In the genomic region with DNA sequence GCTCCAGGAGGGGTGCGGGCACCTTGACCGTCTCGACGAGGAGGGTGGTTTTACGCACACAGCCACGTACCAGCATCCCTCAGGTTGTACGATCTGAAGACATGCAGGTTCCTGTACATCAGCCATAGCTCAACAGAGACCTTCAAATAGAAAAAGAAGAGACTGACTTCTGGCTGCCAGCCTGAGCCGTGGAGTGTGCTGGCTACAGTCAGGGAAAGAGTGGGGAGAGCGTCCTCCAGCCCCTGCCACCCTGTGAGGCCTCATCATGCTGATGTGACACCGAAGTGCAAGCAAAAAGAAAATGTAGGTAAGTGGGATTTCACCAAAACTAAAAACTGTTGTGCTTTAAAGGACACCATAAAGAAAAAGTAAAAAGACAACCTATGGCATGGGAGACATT, we compare ENCODE assay signal across 26 cellular contexts. TPM values are rescaled to one million over a fixed set of nuclear protein-coding genes. Genes with fewer than 3 reads are reported as not detected.
DNase-seq lines count a peak whose midpoint lies in the region; ATAC-seq, FAIRE-seq and TF ChIP-seq lines count a peak whose summit lies in the region.
"Had no signal": no experiment of that assay in that cellular context is flagged by ENCODE, and none has a peak within 500 bp of the region (broad histone marks: within the 10 kb centered on the region; RNA-seq: fewer than 3 reads in every experiment).

No MANE protein-coding gene starts in this region.

- WGBS in right cardiac atrium: 81% methylated on average over 10 of the region's 10 CpGs
- WGBS in body of pancreas, 2 donors: 88 to 91% methylated on average over 10 of the region's 10 CpGs

- peak; percentile 28 for FAIRE-seq in HTR-8/SVneo (lab: Jason Lieb, UNC)
- FAIRE-seq: astrocyte, endothelial cell of umbilical vein, K562 had no signal

- ATAC-seq in right cardiac atrium: no peak
- no peak for ATAC-seq in stimulated activated effector memory CD8-positive, alpha-beta T cell treated with anti-CD3 and anti-CD28 coated beads, Interleukin-12 subunit alpha, Interleukin-12 subunit beta, amount 100 ng/mL, for 72 hours
- ATAC-seq in body of pancreas: no peak
- ATAC-seq in GM18907 (IDR thresholded peaks at IDR 0.05; ENCODE audit: unreplicated experiment): no peak
- ATAC-seq in GM18873 (IDR thresholded peaks at IDR 0.05; ENCODE audit: low FRiP score, unreplicated experiment): no peak
- ATAC-seq: K562, upper lobe of right lung had no signal

- DNase-seq in HTR-8/SVneo (ENCODE audit: insufficient read length, low spot score) (no peak), right cardiac atrium (peak; percentile 9 to 59 (median 47)), body of pancreas (no peak), GM13976 (ENCODE audit: low spot score) (no peak)
- DNase-seq in stimulated activated effector memory CD8-positive, alpha-beta T cell treated with anti-CD3 and anti-CD28 coated beads, Interleukin-12 subunit alpha, Interleukin-12 subunit beta, amount 100 ng/mL, for 72 hours (ENCODE audit: low spot score in 2 of 2): no peak
- DNase-seq: ACHN; activated CD4-positive, alpha-beta memory T cell treated with anti-CD3 and anti-CD28 coated beads, Interleukin-2, amount 10 ng/mL, durations not matched to agents 7 days and 5 days; activated CD4-positive, CD25-positive, alpha-beta regulatory T cell treated with anti-CD3 and anti-CD28 coated beads, Interleukin-2, amount 50 U/mL, for 72 hours; activated CD8-positive, alpha-beta memory T cell treated with anti-CD3 and anti-CD28 coated beads, Interleukin-2, amount 50 U/mL, for 48 hours; COR-L47; GDM1; NCI-H2081 treated with DMSO at 0.1 percent for 48 hours; NCI-H345; NCI-H748 treated with DMSO at 0.1 percent for 48 hours; stimulated activated CD8-positive, alpha-beta memory T cell treated with anti-CD3 and anti-CD28 coated beads, Interleukin-4, amount 100 ng/mL, for 48 hours; T-helper 1 cell; upper lobe of right lung had no signal

- H3K9me3 ChIP-seq in right cardiac atrium (ENCODE audit: control insufficient read depth, low read length) (no peaks in the 10 kb centered on the region), body of pancreas (no peaks in the 10 kb centered on the region)
- H3K9me3 ChIP-seq: BLaER1, upper lobe of right lung had no signal

- peak overlapping the region; percentile 89 for H3K27ac ChIP-seq in right cardiac atrium (ENCODE audit: low read length)
- no peak overlapping the region for H3K27ac ChIP-seq in body of pancreas
- H3K27ac ChIP-seq: BLaER1, neural progenitor cell had no signal

- no peaks in the 10 kb centered on the region for H3K27me3 Mint-ChIP-seq in brain
- H3K27me3 Mint-ChIP-seq: activated CD4-positive, alpha-beta memory T cell treated with anti-CD3 and anti-CD28 coated beads, Interleukin-2, amount 10 ng/mL, durations not matched to agents 7 days and 5 days; activated naive CD8-positive, alpha-beta T cell had no signal

- H3K4me1 ChIP-seq in right cardiac atrium (ENCODE audit: control insufficient read depth, insufficient read depth, low read length) (peaks cover 17% of the 10 kb centered on the region), body of pancreas (no peaks in the 10 kb centered on the region)

- intact Hi-C loops in right cardiac atrium (cut with DNase I): loop anchor here in 1 of 4 donors (5.0 kb wide), 1 partner anchor 55 kb away; no protein-coding TSS in a partner anchor
- intact Hi-C loops in body of pancreas (cut with DNase I): no loop called here

- no peak overlapping the region for H3K4me3 ChIP-seq in right cardiac atrium (ENCODE audit: low read length)
- H3K4me3 ChIP-seq in body of pancreas: no peak overlapping the region
- H3K4me3 ChIP-seq: BLaER1, K562, neural progenitor cell, upper lobe of right lung had no signal

- peaks cover 0 to 12% of the 10 kb centered on the region in 2 donors for H3K36me3 ChIP-seq in body of pancreas (replicated peaks in 1 of 2; ENCODE audit: insufficient read depth in 1 of 2, low read depth in 2 of 2)
- H3K36me3 ChIP-seq: neural progenitor cell had no signal

- H3K9me3 Mint-ChIP-seq in brain: no peaks in the 10 kb centered on the region
- no peaks in the 10 kb centered on the region for H3K9me3 Mint-ChIP-seq in stimulated activated effector memory CD8-positive, alpha-beta T cell treated with anti-CD3 and anti-CD28 coated beads, Interleukin-12 subunit alpha, Interleukin-12 subunit beta, amount 100 ng/mL, for 72 hours
- H3K9me3 Mint-ChIP-seq: activated CD4-positive, alpha-beta memory T cell treated with anti-CD3 and anti-CD28 coated beads, Interleukin-2, amount 10 ng/mL, durations not matched to agents 7 days and 5 days; neural progenitor cell had no signal

- peak overlapping the region in 3 of 5 experiments; percentile 46 to 94 (median 92) for H3K27ac Mint-ChIP-seq in brain
- peak overlapping the region; percentile 71 for H3K27ac Mint-ChIP-seq in stimulated activated effector memory CD8-positive, alpha-beta T cell treated with anti-CD3 and anti-CD28 coated beads, Interleukin-12 subunit alpha, Interleukin-12 subunit beta, amount 100 ng/mL, for 72 hours
- H3K27ac Mint-ChIP-seq: activated CD4-positive, alpha-beta memory T cell treated with anti-CD3 and anti-CD28 coated beads, Interleukin-2, amount 10 ng/mL, durations not matched to agents 7 days and 5 days; activated naive CD8-positive, alpha-beta T cell had no signal

- H3K36me3 Mint-ChIP-seq in brain: peaks cover 51% of the 10 kb centered on the region
- peaks cover 63% of the 10 kb centered on the region for H3K36me3 Mint-ChIP-seq in stimulated activated effector memory CD8-positive, alpha-beta T cell treated with anti-CD3 and anti-CD28 coated beads, Interleukin-12 subunit alpha, Interleukin-12 subunit beta, amount 100 ng/mL, for 72 hours

- no peak overlapping the region for H3K4me3 Mint-ChIP-seq in brain
- H3K4me3 Mint-ChIP-seq in stimulated activated effector memory CD8-positive, alpha-beta T cell treated with anti-CD3 and anti-CD28 coated beads, Interleukin-12 subunit alpha, Interleukin-12 subunit beta, amount 100 ng/mL, for 72 hours: no peak overlapping the region
- H3K4me3 Mint-ChIP-seq: activated CD4-positive, alpha-beta memory T cell treated with anti-CD3 and anti-CD28 coated beads, Interleukin-2, amount 10 ng/mL, durations not matched to agents 7 days and 5 days; activated naive CD8-positive, alpha-beta T cell; neural progenitor cell had no signal

- H3K4me1 Mint-ChIP-seq in brain: peaks cover 46% of the 10 kb centered on the region
- H3K4me1 Mint-ChIP-seq in stimulated activated effector memory CD8-positive, alpha-beta T cell treated with anti-CD3 and anti-CD28 coated beads, Interleukin-12 subunit alpha, Interleukin-12 subunit beta, amount 100 ng/mL, for 72 hours: no peaks in the 10 kb centered on the region
- H3K4me1 Mint-ChIP-seq: activated CD4-positive, alpha-beta memory T cell treated with anti-CD3 and anti-CD28 coated beads, Interleukin-2, amount 10 ng/mL, durations not matched to agents 7 days and 5 days had no signal

- TF ChIP-seq POLR2A in body of pancreas (IDR thresholded peaks at IDR 0.05): no peak

- in situ Hi-C loops in GM13976 (cut with MboI; ENCODE audit: low sequenced_read_pairs, unreplicated experiment): no loop called here

- TF ChIP-seq CTCF in brain (conservative IDR thresholded peaks at IDR 0.05) (no peak), body of pancreas (IDR thresholded peaks at IDR 0.05) (no peak), GM13976 (IDR thresholded peaks at IDR 0.05; ENCODE audit: borderline replicate concordance, control extremely low read depth, extremely low read depth, insufficient read depth, missing control alignments) (no peak)

- H3K27me3 ChIP-seq in right cardiac atrium (ENCODE audit: control insufficient read depth, insufficient read depth): no peaks in the 10 kb centered on the region
- no peaks in the 10 kb centered on the region for H3K27me3 ChIP-seq in body of pancreas
- H3K27me3 ChIP-seq: BLaER1, neural progenitor cell, upper lobe of right lung had no signal

RNA-seq across cellular contexts. Expression of a gene that starts 47.0 kb away (rescaled TPM):
- 50.4 TPM for polyA plus RNA-seq in brain (ENCODE audit: insufficient read depth, low read depth, low replicate concordance)
- total RNA-seq in right cardiac atrium: 100 to 1,000 TPM; 124 to 195 (median 159) TPM
- 132 TPM for polyA plus RNA-seq in right cardiac atrium
- 10 to 100 TPM; 18.8 to 22.3 TPM for total RNA-seq in body of pancreas

Comparison
In these comparisons a context has a peak if more than half of its experiments do, and no peak if none do; other contexts are left out.
1. DNase-seq: peak in right cardiac atrium (3 of 3); none in HTR-8/SVneo (single experiment), stimulated activated effector memory CD8-positive, alpha-beta T cell treated with anti-CD3 and anti-CD28 coated beads, Interleukin-12 subunit alpha, Interleukin-12 subunit beta, amount 100 ng/mL, for 72 hours (0 of 2), body of pancreas (0 of 4) and GM13976 (single experiment).
2. RNA of a gene that starts 47.0 kb away (total RNA-seq): 124 to 195 TPM in right cardiac atrium; 18.8 to 22.3 TPM in body of pancreas; every median in the first group is over 4 times any median in the second.